ENCODE assay signal across 33 cellular contexts in the genomic region with DNA sequence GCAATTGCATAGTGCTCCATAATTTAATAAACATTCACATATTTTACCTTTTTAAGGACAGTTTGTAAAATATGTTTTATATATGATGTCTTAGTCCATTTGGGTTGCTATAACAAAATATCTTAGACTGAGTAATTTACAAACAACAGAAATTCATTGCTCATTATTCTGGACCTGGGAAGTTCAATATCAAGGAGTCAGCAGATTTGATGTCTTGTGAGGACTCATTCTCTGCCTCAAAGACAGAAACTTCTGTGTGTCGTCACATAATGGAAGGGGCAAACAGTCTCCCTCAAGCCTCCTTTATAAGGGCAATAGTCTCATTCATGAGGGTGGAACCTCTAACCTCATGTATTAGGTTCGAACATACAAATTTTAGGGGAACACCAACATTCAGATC.
"Had no signal": no experiment of that assay in that cellular context is flagged by ENCODE, and none has a peak within 500 bp of the region (broad histone marks: within the 10 kb centered on the region; RNA-seq: fewer than 3 reads in every experiment).

No MANE protein-coding gene starts in this region.

- ATAC-seq: activated naive CD4-positive, alpha-beta T cell treated with anti-CD3 and anti-CD28 coated beads, Interleukin-2, amount 50 U/mL, for 72 hours; activated naive CD8-positive, alpha-beta T cell treated with anti-CD3 and anti-CD28 coated beads, Interleukin-2, amount 50 U/mL, for 24 hours; activated T-cell treated with anti-CD3 and anti-CD28 coated beads, Interleukin-2, amount 50 U/mL, for 4 hours; activated T-cell treated with anti-CD3 and anti-CD28 coated beads, Interleukin-2, amount 50 U/mL, for 72 hours; activated T-helper 17 cell treated with anti-CD3 and anti-CD28 coated beads, Interleukin-2, amount 50 U/mL, for 72 hours; body of pancreas had no signal

- H3K27ac ChIP-seq: adrenal gland, ascending aorta, body of pancreas, brain microvascular endothelial cell, breast epithelium, cardiac muscle cell had no signal

- H3K9me3 ChIP-seq: adrenal gland, ascending aorta, body of pancreas, breast epithelium had no signal

- H3K4me1 ChIP-seq: adrenal gland, ascending aorta, body of pancreas, breast epithelium had no signal

- H3K36me3 ChIP-seq: adrenal gland, ascending aorta, brain microvascular endothelial cell, breast epithelium, cardiac muscle cell had no signal

- DNase-seq: activated effector memory CD4-positive, alpha-beta T cell treated with anti-CD3 and anti-CD28 coated beads, Interleukin-2, amount 50 U/mL, for 16 hours; activated effector memory CD4-positive, alpha-beta T cell treated with Interleukin-2 at 50 U/mL for 16 hours; activated gamma-delta T cell; activated gamma-delta T cell treated with Interleukin-2 at 50 U/mL for 16 hours; activated naive CD4-positive, alpha-beta T cell; activated naive CD4-positive, alpha-beta T cell treated with anti-CD3 and anti-CD28 coated beads for 36 hours; activated naive CD4-positive, alpha-beta T cell treated with anti-CD3 and anti-CD28 coated beads, Interleukin-2, amount 10 ng/mL, durations not matched to agents 7 days and 5 days; activated naive CD4-positive, alpha-beta T cell treated with anti-CD3 and anti-CD28 coated beads, Interleukin-2, amount 50 U/mL, for 16 hours; activated naive CD4-positive, alpha-beta T cell treated with Interleukin-2 at 50 U/mL for 16 hours; activated naive CD8-positive, alpha-beta T cell treated with anti-CD3 and anti-CD28 coated beads for 36 hours; activated naive CD8-positive, alpha-beta T cell treated with anti-CD3 and anti-CD28 coated beads, Interleukin-2, amount 10 ng/mL, durations not matched to agents 7 days and 5 days; activated naive CD8-positive, alpha-beta T cell treated with anti-CD3 and anti-CD28 coated beads, Interleukin-2, amount 50 U/mL, for 24 hours; activated T-cell treated with anti-CD3 and anti-CD28 coated beads, Interleukin-2, amount 50 U/mL, for 4 hours; activated T-cell treated with anti-CD3 and anti-CD28 coated beads, Interleukin-2, amount 50 U/mL, for 48 hours; activated T-cell treated with anti-CD3 and anti-CD28 coated beads, Interleukin-2, amount 50 U/mL, for 72 hours; adrenal gland; amniotic stem cell; amygdala; anterior cingulate cortex; aorta; body of pancreas; brain microvascular endothelial cell; caudate nucleus; central memory CD4-positive, alpha-beta T cell; cerebellar nuclear complex had no signal

- H3K27me3 ChIP-seq: adrenal gland, ascending aorta, body of pancreas, brain microvascular endothelial cell, breast epithelium, cardiac muscle cell had no signal

- FAIRE-seq: astrocyte, bronchial epithelial cell, colon had no signal

- H3K4me3 ChIP-seq: adrenal gland, ascending aorta, body of pancreas, breast epithelium, cardiac muscle cell had no signal
